ENCODE assay signal across 17 cellular contexts in genomic region chr1:43592974-43593683, GRCh38. TPM values are rescaled to one million over a fixed set of nuclear protein-coding genes. Genes with fewer than 3 reads are reported as not detected.
DNase-seq lines count a peak whose midpoint lies in the region; ATAC-seq, FAIRE-seq and TF ChIP-seq lines count a peak whose summit lies in the region.
"Had no signal": no experiment of that assay in that cellular context is flagged by ENCODE, and none has a peak within 500 bp of the region (broad histone marks: within the 10 kb centered on the region; RNA-seq: fewer than 3 reads in every experiment).

No MANE protein-coding gene starts in this region.

- TF ChIP-seq EP300 in K562 (IDR thresholded peaks at IDR 0.05; ENCODE audit: low read length), result no peak

- no peak overlapping the region for H2AFZ ChIP-seq in K562 (ENCODE audit: low read depth, low read length)

- DNase-seq in natural killer cell (no peak), K562 (ENCODE audit: extremely low read depth in 1 of 4, low spot score in 3 of 4) (no peak), myocyte (ENCODE audit: low read depth) (peak; percentile 61), urothelium cell line (ENCODE audit: low spot score) (no peak), lower lobe of right lung (no peak), OCI-M1 (lab: John Stamatoyannopoulos, UW) (no peak)
- DNase-seq in natural killer cell treated with Interleukin-12 subunit alpha and Interleukin-12 subunit beta and Interleukin-15 and Interleukin-18, amount 100 ng/mL, for 72 hours (ENCODE audit: low spot score), result no peak
- DNase-seq: 8988T; Calu3; CD4-positive, alpha-beta memory T cell; DMS79 treated with DMSO at 0.1 percent for 48 hours; GF-D8; GOT3; H9 had no signal

- 5% methylated on average over 16 of the region's 16 CpGs for WGBS in K562 (ENCODE audit: insufficient coverage, low coverage, missing lambda C conversion rate)

- no peaks in the 10 kb centered on the region for H3K36me3 ChIP-seq in K562 (ENCODE audit: control insufficient read depth, insufficient read depth, low read length)
- H3K36me3 ChIP-seq in lower lobe of right lung, result peaks cover 54% of the 10 kb centered on the region

- no peak for TF ChIP-seq RAD21 in K562 (CRISPR knock-in tag; conservative IDR thresholded peaks at IDR 0.05 in 1 of 2, IDR thresholded peaks at IDR 0.05 in 1 of 2)

- no peak overlapping the region for H3K4me3 Mint-ChIP-seq in natural killer cell
- no peak overlapping the region for H3K4me3 Mint-ChIP-seq in natural killer cell treated with Interleukin-12 subunit alpha and Interleukin-12 subunit beta and Interleukin-15 and Interleukin-18, amount 100 ng/mL, for 72 hours
- H3K4me3 Mint-ChIP-seq: CD14-positive monocyte; CD4-positive, alpha-beta memory T cell; H9 had no signal

- no peak overlapping the region for H3K27ac Mint-ChIP-seq in natural killer cell
- no peak overlapping the region for H3K27ac Mint-ChIP-seq in natural killer cell treated with Interleukin-12 subunit alpha and Interleukin-12 subunit beta and Interleukin-15 and Interleukin-18, amount 100 ng/mL, for 72 hours
- H3K27ac Mint-ChIP-seq: CD14-positive monocyte; CD4-positive, alpha-beta memory T cell had no signal

- no peak overlapping the region for H3K4me2 ChIP-seq in K562 (ENCODE audit: insufficient read depth, low read length)
- H3K4me2 ChIP-seq: BLaER1 had no signal

- POLR2A ChIA-PET in K562 (lab: Yijun Ruan, JAX), result no interaction called here

- intact Hi-C loops in natural killer cell (cut with micrococcal nuclease), result no loop called here
- intact Hi-C loops in K562 (cut with micrococcal nuclease), result no loop called here
- intact Hi-C loops in lower lobe of right lung (cut with DNase I), result no loop called here

- H3K4me3 ChIP-seq in K562, result no peak overlapping the region
- no peak overlapping the region for H3K4me3 ChIP-seq in lower lobe of right lung
- H3K4me3 ChIP-seq: BLaER1 had no signal

- no peaks in the 10 kb centered on the region for H3K36me3 Mint-ChIP-seq in natural killer cell
- H3K36me3 Mint-ChIP-seq in natural killer cell treated with Interleukin-12 subunit alpha and Interleukin-12 subunit beta and Interleukin-15 and Interleukin-18, amount 100 ng/mL, for 72 hours, result no peaks in the 10 kb centered on the region
- H3K36me3 Mint-ChIP-seq: CD14-positive monocyte; CD4-positive, alpha-beta memory T cell had no signal

- H3K4me1 Mint-ChIP-seq in natural killer cell, result peaks cover 0 to 5% of the 10 kb centered on the region in 2 donors
- peaks cover 0 to 2% of the 10 kb centered on the region in 2 donors for H3K4me1 Mint-ChIP-seq in natural killer cell treated with Interleukin-12 subunit alpha and Interleukin-12 subunit beta and Interleukin-15 and Interleukin-18, amount 100 ng/mL, for 72 hours (ENCODE audit: low read depth in 2 of 2)
- H3K4me1 Mint-ChIP-seq: CD14-positive monocyte; CD4-positive, alpha-beta memory T cell; H9 had no signal

- H3K9ac ChIP-seq in K562 (ENCODE audit: insufficient read depth in 1 of 2, low read depth in 2 of 2, low read length in 2 of 2), result 0 out of 4 replicates have a peak overlapping the region, but pooled peaks of 1 of the 2 experiments have one; percentile 20
- H3K9ac ChIP-seq: BLaER1 had no signal

- FAIRE-seq in K562 (lab: Jason Lieb, UNC) (no peak), urothelium cell line (lab: Jason Lieb, UNC) (peak; percentile 62)

- TF ChIP-seq CTCF in natural killer cell (IDR thresholded peaks at IDR 0.05) (no peak), K562 (IDR thresholded peaks at IDR 0.05 in 2 of 3, conservative IDR thresholded peaks at IDR 0.05 in 1 of 3; ENCODE audit: insufficient read depth in 2 of 3, low read depth in 1 of 3, low read length in 3 of 3) (no peak), lower lobe of right lung (IDR thresholded peaks at IDR 0.05) (no peak)

- no peaks in the 10 kb centered on the region for H3K79me2 ChIP-seq in K562 (ENCODE audit: control insufficient read depth, insufficient read depth, low read length)

- in situ Hi-C loops in K562 (cut with MboI), result no loop called here

- ATAC-seq in natural killer cell, result peak in 2 of 3 donors; percentile 34 to 70
- no peak for ATAC-seq in natural killer cell treated with Interleukin-12 subunit alpha and Interleukin-12 subunit beta and Interleukin-15 and Interleukin-18, amount 100 ng/mL, for 72 hours
- ATAC-seq in K562, result no peak
- ATAC-seq in HG02885 (IDR thresholded peaks at IDR 0.05; ENCODE audit: poor library complexity, unreplicated experiment), result no peak
- no peak for ATAC-seq in lower lobe of right lung

- peaks cover 0 to 9% of the 10 kb centered on the region in 2 donors for H3K27me3 Mint-ChIP-seq in natural killer cell (ENCODE audit: low read depth in 2 of 2)
- H3K27me3 Mint-ChIP-seq in natural killer cell treated with Interleukin-12 subunit alpha and Interleukin-12 subunit beta and Interleukin-15 and Interleukin-18, amount 100 ng/mL, for 72 hours, result no peaks in the 10 kb centered on the region

- BruUV-seq in K562 (replicated peaks; lab: Mats Ljungman, UMichigan), result no TSS peak

- H3K9me3 ChIP-seq in K562 (replicated peaks; ENCODE audit: control insufficient read depth, insufficient read depth, low read depth, low read length) (no peaks in the 10 kb centered on the region), lower lobe of right lung (no peaks in the 10 kb centered on the region)
- H3K9me3 ChIP-seq: BLaER1 had no signal

- H3K27me3 ChIP-seq in K562 (ENCODE audit: control insufficient read depth in 2 of 2, insufficient read depth in 2 of 2, low read length in 2 of 2) (peaks cover 37 to 89% of the 10 kb centered on the region in 2 experiments), lower lobe of right lung (ENCODE audit: low read depth) (no peaks in the 10 kb centered on the region)
- H3K27me3 ChIP-seq: BLaER1 had no signal

- H3K9me3 Mint-ChIP-seq in natural killer cell, result no peaks in the 10 kb centered on the region
- H3K9me3 Mint-ChIP-seq in natural killer cell treated with Interleukin-12 subunit alpha and Interleukin-12 subunit beta and Interleukin-15 and Interleukin-18, amount 100 ng/mL, for 72 hours, result no peaks in the 10 kb centered on the region
- H3K9me3 Mint-ChIP-seq: CD14-positive monocyte, H9 had no signal

- CTCF ChIA-PET in K562 (lab: Yijun Ruan, JAX; ENCODE audit: low intra/inter-chr PET ratio), result no interaction called here

- H3K27ac ChIP-seq in K562 (ENCODE audit: extremely low read depth, low read depth, low read length), result no peak overlapping the region
- H3K27ac ChIP-seq in lower lobe of right lung, result no peak overlapping the region
- H3K27ac ChIP-seq: BLaER1 had no signal

- H3K4me1 ChIP-seq in K562 (replicated peaks in 1 of 2; ENCODE audit: control insufficient read depth in 2 of 2, insufficient read depth in 2 of 2, low read length in 2 of 2) (peaks cover 0 to 14% of the 10 kb centered on the region in 2 experiments; a peak in 1 of 5 replicates), lower lobe of right lung (no peaks in the 10 kb centered on the region)

- no peak for TF ChIP-seq POLR2A in K562 (conservative IDR thresholded peaks at IDR 0.05)

- H3K9me1 ChIP-seq in K562 (ENCODE audit: control insufficient read depth, insufficient read depth, low read length), result no peaks in the 10 kb centered on the region

- H4K20me1 ChIP-seq in K562 (replicated peaks; ENCODE audit: control insufficient read depth, insufficient read depth, low read length), result peaks cover 13% of the 10 kb centered on the region
- H4K20me1 ChIP-seq: BLaER1 had no signal

TF ChIP-seq in K562, 482 proteins besides CTCF, POLR2A, EP300 and RAD21 (continues in another document):
- TF ChIP-seq ZFP30 (CRISPR knock-in tag; IDR thresholded peaks at IDR 0.05; ENCODE audit: borderline replicate concordance) (no peak), LCOR (CRISPR knock-in tag; IDR thresholded peaks at IDR 0.05) (no peak), ZNF551 (CRISPR knock-in tag; IDR thresholded peaks at IDR 0.05) (no peak), ADNP (tag; IDR thresholded peaks at IDR 0.05) (no peak)
- TF ChIP-seq, protein P1, sequence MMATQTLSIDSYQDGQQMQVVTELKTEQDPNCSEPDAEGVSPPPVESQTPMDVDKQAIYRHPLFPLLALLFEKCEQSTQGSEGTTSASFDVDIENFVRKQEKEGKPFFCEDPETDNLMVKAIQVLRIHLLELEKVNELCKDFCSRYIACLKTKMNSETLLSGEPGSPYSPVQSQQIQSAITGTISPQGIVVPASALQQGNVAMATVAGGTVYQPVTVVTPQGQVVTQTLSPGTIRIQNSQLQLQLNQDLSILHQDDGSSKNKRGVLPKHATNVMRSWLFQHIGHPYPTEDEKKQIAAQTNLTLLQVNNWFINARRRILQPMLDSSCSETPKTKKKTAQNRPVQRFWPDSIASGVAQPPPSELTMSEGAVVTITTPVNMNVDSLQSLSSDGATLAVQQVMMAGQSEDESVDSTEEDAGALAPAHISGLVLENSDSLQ (IDR thresholded peaks at IDR 0.05), result no peak

RNA-seq across cellular contexts. Expression of gene KDM4A, which starts 56.8 kb away (rescaled TPM):
- total RNA-seq in natural killer cell (10 to 100 TPM; 41.5 to 70.9 (median 58.1) TPM), K562 (2014; rRNA removed) (15.6 and 16.0 TPM in 2 replicates), K562 (2014; rRNA removed; fragmentation: Illumina TruSeq; extraction: Trizol) (17.6 and 21.2 TPM in 2 replicates), K562 (2015; rRNA removed; fragmentation: Illumina TruSeq; extraction: Trizol) (13.1 and 14.3 TPM in 2 replicates), K562 (2021) (27.3 and 33.6 TPM in 2 replicates), myocyte (27.7 and 31.2 TPM in 2 replicates), lower lobe of right lung (41.9 TPM)
- total RNA-seq in natural killer cell treated with Interleukin-12 subunit alpha and Interleukin-12 subunit beta and Interleukin-15 and Interleukin-18, amount 100 ng/mL, for 72 hours, result 10 to 100 TPM; 45.8 to 53.8 TPM
- total RNA-seq in K562 (2011; cell fraction: chromatin; rRNA removed; ENCODE audit: low replicate concordance), result 118 and 126 TPM in 2 replicates
- 43.2 and 43.6 TPM in 2 replicates for total RNA-seq in K562 (2011; cell fraction: nucleolus; rRNA removed)
- 47.6 and 48.7 TPM in 2 replicates for total RNA-seq in K562 (2011; cell fraction: nucleoplasm; rRNA removed)
- polyA plus RNA-seq in K562 (2011; rRNA removed) (12.5 and 20.8 TPM in 2 replicates), K562 (2014; fragmentation: Illumina TruSeq; extraction: Trizol) (24.9 and 26.4 TPM in 2 replicates), K562 (2014; fragmentation: Nextera tagmentation; extraction: Ambion mirVana) (10 to 100 TPM in 1 of 2 experiments, 1 to 10 TPM in 1; 3.6 to 12.1 TPM), K562 (2014; rRNA removed) (13.5 and 14.2 TPM in 2 replicates)
- polyA plus RNA-seq in K562 (2011; cell fraction: cytosol; rRNA removed), result 5.4 and 12.3 TPM in 2 replicates
- 18.6 and 24.1 TPM in 2 replicates for polyA plus RNA-seq in K562 (2011; cell fraction: nucleus; rRNA removed)
- 17.2 and 34.3 TPM in 2 replicates for polyA plus RNA-seq in K562 (2012)
- 26.9 and 40.0 TPM in 2 replicates for polyA minus RNA-seq in K562 (2011; rRNA and poly(A)+ RNA removed)
- 11.4 and 12.3 TPM in 2 replicates for polyA minus RNA-seq in K562 (2011; cell fraction: cytosol; rRNA and poly(A)+ RNA removed)
- 8.6 and 19.7 TPM in 2 replicates for polyA minus RNA-seq in K562 (2011; cell fraction: nucleus; rRNA and poly(A)+ RNA removed)
- polyA plus RNA-seq in myocyte (2012), result 34.6 TPM

Comparison
In these comparisons a context has a peak if more than half of its experiments do, and no peak if none do; other contexts are left out.
1. ATAC-seq: peak in natural killer cell (2 of 3); none in natural killer cell treated with Interleukin-12 subunit alpha and Interleukin-12 subunit beta and Interleukin-15 and Interleukin-18, amount 100 ng/mL, for 72 hours (0 of 2), K562 (single experiment), HG02885 (single experiment) and lower lobe of right lung (0 of 2).